ENCODE assay signal across 1 cellular context in the genomic region with DNA sequence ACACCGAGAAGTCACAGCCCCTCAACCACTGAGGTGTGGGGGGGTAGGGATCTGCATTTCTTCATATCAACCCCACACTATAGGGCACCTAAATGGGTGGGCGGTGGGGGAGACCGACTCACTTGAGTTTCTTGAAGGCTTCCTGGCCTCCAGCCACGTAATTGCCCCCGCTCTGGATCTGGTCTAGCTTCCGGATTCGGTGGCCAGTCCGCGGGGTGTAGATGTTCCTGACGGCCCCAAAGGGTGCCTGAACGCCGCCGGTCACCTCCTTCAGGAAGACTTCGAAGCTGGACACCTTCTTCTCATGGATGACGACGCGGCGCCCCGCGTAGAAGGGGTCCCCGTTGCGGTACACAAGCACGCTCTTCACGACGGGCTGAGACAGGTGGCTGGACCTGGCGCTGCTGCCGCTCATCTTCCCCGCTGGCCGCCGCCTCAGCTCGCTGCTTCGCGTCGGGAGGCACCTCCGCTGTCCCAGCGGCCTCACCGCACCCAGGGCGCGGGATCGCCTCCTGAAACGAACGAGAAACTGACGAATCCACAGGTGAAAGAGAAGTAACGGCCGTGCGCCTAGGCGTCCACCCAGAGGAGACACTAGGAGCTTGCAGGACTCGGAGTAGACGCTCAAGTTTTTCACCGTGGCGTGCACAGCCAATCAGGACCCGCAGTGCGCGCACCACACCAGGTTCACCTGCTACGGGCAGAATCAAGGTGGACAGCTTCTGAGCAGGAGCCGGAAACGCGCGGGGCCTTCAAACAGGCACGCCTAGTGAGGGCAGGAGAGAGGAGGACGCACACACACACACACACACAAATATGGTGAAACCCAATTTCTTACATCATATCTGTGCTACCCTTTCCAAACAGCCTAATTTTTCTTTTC.
A peak's percentile ranks its signal among the peaks of the same experiment; 100 is the strongest.
TF ChIP-seq lines count a peak whose summit lies in the region.

Gene DCDC2, minus strand, starts transcription at position 724 of the 883 bp plus-strand sequence. Its CDS starts 309 bp downstream, at position 415.

TF ChIP-seq in HepG2, 621 proteins besides CTCF, POLR2A, EP300 and RAD21 (continued from another document and continues in another):
- peak; percentile 68; the same call in 1 of the 2 replicates for TF ChIP-seq ZSCAN5A (CRISPR knock-in tag; IDR thresholded peaks at IDR 0.05; ENCODE audit: borderline replicate concordance)
- TF ChIP-seq ZFP1 (CRISPR knock-in tag; IDR thresholded peaks at IDR 0.05): 0 out of 2 replicates have a peak, but pooled peaks have one; percentile 28
- TF ChIP-seq KLF12 (CRISPR knock-in tag; IDR thresholded peaks at IDR 0.05; ENCODE audit: borderline replicate concordance): 0 out of 2 replicates have a peak, but pooled peaks have one; percentile 23
- TF ChIP-seq ZNF441 (CRISPR knock-in tag; IDR thresholded peaks at IDR 0.05; ENCODE audit: borderline replicate concordance): peak; percentile 64; the same call in 1 of the 2 replicates
- 0 out of 2 replicates have a peak, but pooled peaks have one; percentile 13 for TF ChIP-seq HMG20A (CRISPR knock-in tag; IDR thresholded peaks at IDR 0.05; ENCODE audit: borderline replicate concordance)
- TF ChIP-seq BORCS8-MEF2B (CRISPR knock-in tag; IDR thresholded peaks at IDR 0.05): peak; percentile 93
- TF ChIP-seq FOXA1 (IDR thresholded peaks at IDR 0.05): no peak
- peak; percentile 43; the same call in 1 of the 2 replicates for TF ChIP-seq FOXA1 (CRISPR knock-in tag; IDR thresholded peaks at IDR 0.05)
- TF ChIP-seq CSRNP1 (CRISPR knock-in tag; IDR thresholded peaks at IDR 0.05): peak; percentile 80
- TF ChIP-seq ZNF644 (CRISPR knock-in tag; IDR thresholded peaks at IDR 0.05; ENCODE audit: low read depth): no peak
- no peak for TF ChIP-seq ZNF367 (CRISPR knock-in tag; IDR thresholded peaks at IDR 0.05; ENCODE audit: borderline replicate concordance)
- TF ChIP-seq CCDC6 (CRISPR knock-in tag; IDR thresholded peaks at IDR 0.05): 0 out of 2 replicates have a peak, but pooled peaks have one; percentile 54
- TF ChIP-seq SRSF4 (IDR thresholded peaks at IDR 0.05; ENCODE audit: low read depth, low read length, poor library complexity, severe bottlenecking): no peak
- no peak for TF ChIP-seq YEATS4 (CRISPR knock-in tag; IDR thresholded peaks at IDR 0.05; ENCODE audit: borderline replicate concordance)
- TF ChIP-seq NFYB (CRISPR knock-in tag; IDR thresholded peaks at IDR 0.05): peak; percentile 82
- TF ChIP-seq ZBTB7A (CRISPR knock-in tag; IDR thresholded peaks at IDR 0.05): peak; percentile 88
- TF ChIP-seq SOX13 (IDR thresholded peaks at IDR 0.05): peak; percentile 52; the same call in 1 of the 2 replicates
- TF ChIP-seq SOX13 (CRISPR knock-in tag; conservative IDR thresholded peaks at IDR 0.05 in 1 of 2, IDR thresholded peaks at IDR 0.05 in 1 of 2): peak in 1 of 2 experiments; percentile 28; a peak in 1 of 4 replicates
- TF ChIP-seq GPN1 (CRISPR knock-in tag; IDR thresholded peaks at IDR 0.05; ENCODE audit: borderline replicate concordance): 0 out of 2 replicates have a peak, but pooled peaks have one; percentile 50
- TF ChIP-seq GTF2F1 (IDR thresholded peaks at IDR 0.05; ENCODE audit: low read length): no peak
- TF ChIP-seq ZNF609 (CRISPR knock-in tag; IDR thresholded peaks at IDR 0.05; ENCODE audit: borderline replicate concordance): peak; percentile 61
- peak; percentile 88; the same call in 1 of the 2 replicates for TF ChIP-seq ZFP41 (CRISPR knock-in tag; IDR thresholded peaks at IDR 0.05; ENCODE audit: borderline replicate concordance)
- no peak for TF ChIP-seq DDIT3 (CRISPR knock-in tag; IDR thresholded peaks at IDR 0.05)
- TF ChIP-seq SMYD3 (CRISPR knock-in tag; IDR thresholded peaks at IDR 0.05): peak; percentile 71; the same call in 1 of the 2 replicates
- TF ChIP-seq ISX (CRISPR knock-in tag; conservative IDR thresholded peaks at IDR 0.05): no peak
- TF ChIP-seq U2AF1 (optimal IDR thresholded peaks at IDR 0.05; ENCODE audit: low read depth, low read length): no peak
- TF ChIP-seq ZNF547 (CRISPR knock-in tag; IDR thresholded peaks at IDR 0.05): peak; percentile 97
- no peak for TF ChIP-seq JDP2 (CRISPR knock-in tag; IDR thresholded peaks at IDR 0.05; ENCODE audit: borderline replicate concordance)
- TF ChIP-seq, protein P1, sequence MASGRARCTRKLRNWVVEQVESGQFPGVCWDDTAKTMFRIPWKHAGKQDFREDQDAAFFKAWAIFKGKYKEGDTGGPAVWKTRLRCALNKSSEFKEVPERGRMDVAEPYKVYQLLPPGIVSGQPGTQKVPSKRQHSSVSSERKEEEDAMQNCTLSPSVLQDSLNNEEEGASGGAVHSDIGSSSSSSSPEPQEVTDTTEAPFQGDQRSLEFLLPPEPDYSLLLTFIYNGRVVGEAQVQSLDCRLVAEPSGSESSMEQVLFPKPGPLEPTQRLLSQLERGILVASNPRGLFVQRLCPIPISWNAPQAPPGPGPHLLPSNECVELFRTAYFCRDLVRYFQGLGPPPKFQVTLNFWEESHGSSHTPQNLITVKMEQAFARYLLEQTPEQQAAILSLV (CRISPR knock-in tag; IDR thresholded peaks at IDR 0.05; ENCODE audit: borderline replicate concordance): peak; percentile 61; the same call in 1 of the 2 replicates
- no peak; the same call in 1 of the 2 replicates for TF ChIP-seq TOE1 (CRISPR knock-in tag; IDR thresholded peaks at IDR 0.05)
- peak; percentile 98 for TF ChIP-seq KAT7 (CRISPR knock-in tag; IDR thresholded peaks at IDR 0.05; ENCODE audit: borderline replicate concordance)
- TF ChIP-seq ZSCAN25 (CRISPR knock-in tag; IDR thresholded peaks at IDR 0.05): 0 out of 2 replicates have a peak, but pooled peaks have one; percentile 29
- TF ChIP-seq, protein P2, sequence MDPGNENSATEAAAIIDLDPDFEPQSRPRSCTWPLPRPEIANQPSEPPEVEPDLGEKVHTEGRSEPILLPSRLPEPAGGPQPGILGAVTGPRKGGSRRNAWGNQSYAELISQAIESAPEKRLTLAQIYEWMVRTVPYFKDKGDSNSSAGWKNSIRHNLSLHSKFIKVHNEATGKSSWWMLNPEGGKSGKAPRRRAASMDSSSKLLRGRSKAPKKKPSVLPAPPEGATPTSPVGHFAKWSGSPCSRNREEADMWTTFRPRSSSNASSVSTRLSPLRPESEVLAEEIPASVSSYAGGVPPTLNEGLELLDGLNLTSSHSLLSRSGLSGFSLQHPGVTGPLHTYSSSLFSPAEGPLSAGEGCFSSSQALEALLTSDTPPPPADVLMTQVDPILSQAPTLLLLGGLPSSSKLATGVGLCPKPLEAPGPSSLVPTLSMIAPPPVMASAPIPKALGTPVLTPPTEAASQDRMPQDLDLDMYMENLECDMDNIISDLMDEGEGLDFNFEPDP (CRISPR knock-in tag; conservative IDR thresholded peaks at IDR 0.05): peak; percentile 90; the same call in 1 of the 2 replicates
- TF ChIP-seq POLR2G (IDR thresholded peaks at IDR 0.05; ENCODE audit: low read depth, low read length): peak; percentile 71
- peak; percentile 97; the same call in 1 of the 2 replicates for TF ChIP-seq ZNF225 (CRISPR knock-in tag; IDR thresholded peaks at IDR 0.05)
- TF ChIP-seq KLF6 (CRISPR knock-in tag; IDR thresholded peaks at IDR 0.05): peak; percentile 81
- peak; percentile 98 for TF ChIP-seq ZMAT3 (CRISPR knock-in tag; conservative IDR thresholded peaks at IDR 0.05)
- peak; percentile 90 for TF ChIP-seq POLR2AphosphoS5 (IDR thresholded peaks at IDR 0.05; ENCODE audit: low read depth, low read length)
- TF ChIP-seq AGO2 (optimal IDR thresholded peaks at IDR 0.05; ENCODE audit: low read depth, low read length): peak; percentile 94
- TF ChIP-seq PAX8 (CRISPR knock-in tag; IDR thresholded peaks at IDR 0.05; ENCODE audit: borderline replicate concordance): 0 out of 2 replicates have a peak, but pooled peaks have one; percentile 52
- TF ChIP-seq HINFP (CRISPR knock-in tag; IDR thresholded peaks at IDR 0.05; ENCODE audit: low read depth): peak; percentile 63
- peak; percentile 84; the same call in 1 of the 2 replicates for TF ChIP-seq ZNF138 (CRISPR knock-in tag; IDR thresholded peaks at IDR 0.05; ENCODE audit: low read depth)
- no peak; the same call in 1 of the 2 replicates for TF ChIP-seq MTF1 (CRISPR knock-in tag; IDR thresholded peaks at IDR 0.05)
- 0 out of 2 replicates have a peak, but pooled peaks have one; percentile 32 for TF ChIP-seq ZNF121 (CRISPR knock-in tag; IDR thresholded peaks at IDR 0.05)
- TF ChIP-seq ZNF543 (CRISPR knock-in tag; IDR thresholded peaks at IDR 0.05): peak; percentile 23; the same call in 1 of the 2 replicates
- TF ChIP-seq ZSCAN21 (CRISPR knock-in tag; IDR thresholded peaks at IDR 0.05; ENCODE audit: borderline replicate concordance): peak; percentile 59
- no peak for TF ChIP-seq AKAP8 (CRISPR knock-in tag; IDR thresholded peaks at IDR 0.05)
- TF ChIP-seq FOSL2 (CRISPR knock-in tag; IDR thresholded peaks at IDR 0.05): peak; percentile 37
- TF ChIP-seq NFYC (CRISPR knock-in tag; IDR thresholded peaks at IDR 0.05): peak; percentile 79
- 0 out of 2 replicates have a peak, but pooled peaks have one; percentile 66 for TF ChIP-seq RXRA (CRISPR knock-in tag; IDR thresholded peaks at IDR 0.05)
- TF ChIP-seq KDM5A (IDR thresholded peaks at IDR 0.05; ENCODE audit: borderline replicate concordance, low read length): 0 out of 2 replicates have a peak, but pooled peaks have one; percentile 39
- TF ChIP-seq ZMYM4 (CRISPR knock-in tag; IDR thresholded peaks at IDR 0.05): peak; percentile 89
- TF ChIP-seq, protein P3, sequence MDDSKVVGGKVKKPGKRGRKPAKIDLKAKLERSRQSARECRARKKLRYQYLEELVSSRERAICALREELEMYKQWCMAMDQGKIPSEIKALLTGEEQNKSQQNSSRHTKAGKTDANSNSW (CRISPR knock-in tag; IDR thresholded peaks at IDR 0.05; ENCODE audit: borderline replicate concordance): peak; percentile 95
- TF ChIP-seq NR2F2 (IDR thresholded peaks at IDR 0.05; ENCODE audit: borderline replicate concordance, low read depth): peak; percentile 30; the same call in 1 of the 2 replicates
- peak; percentile 96 for TF ChIP-seq ZNF761 (CRISPR knock-in tag; conservative IDR thresholded peaks at IDR 0.05)
